Comparison of ENCODE assay signal across 9 cellular contexts in the genomic region with DNA sequence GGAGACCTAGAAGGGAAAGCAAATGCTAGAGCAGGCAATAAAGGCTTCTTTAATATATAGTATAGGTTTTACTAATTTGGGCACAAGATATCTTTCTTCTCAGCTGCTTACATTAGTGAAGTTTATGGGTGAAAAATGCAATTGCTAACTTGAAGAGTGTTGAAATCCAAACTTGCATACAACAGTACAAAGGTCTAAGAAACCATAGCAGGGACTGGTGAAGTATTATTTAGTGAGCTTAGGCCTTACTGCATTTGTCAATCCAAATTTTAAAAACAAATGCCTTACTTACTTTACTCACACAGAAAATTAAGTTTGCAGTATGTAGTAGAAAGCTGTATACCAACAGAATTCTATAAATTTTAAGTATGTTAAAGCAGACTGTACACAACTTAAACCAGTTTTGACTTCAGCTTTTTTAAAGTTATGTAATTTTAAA. TPM values are rescaled to one million over a fixed set of nuclear protein-coding genes. Genes with fewer than 3 reads are reported as not detected.
A peak's percentile ranks its signal among the peaks of the same experiment; 100 is the strongest.
DNase-seq lines count a peak whose midpoint lies in the region; ATAC-seq and TF ChIP-seq lines count a peak whose summit lies in the region.
"Had no signal": no experiment of that assay in that cellular context is flagged by ENCODE, and none has a peak within 500 bp of the region (broad histone marks: within the 10 kb centered on the region; RNA-seq: fewer than 3 reads in every experiment).

No MANE protein-coding gene starts in this region.

- ATAC-seq in naive thymus-derived CD8-positive, alpha-beta T cell = no peak

- no peak overlapping the region for H3K27ac ChIP-seq in coronary artery
- H3K27ac ChIP-seq: RWPE1 had no signal

- TF ChIP-seq CTCF in coronary artery (IDR thresholded peaks at IDR 0.05) = no peak

- H3K27me3 Mint-ChIP-seq in IgD-negative memory B cell = no peaks in the 10 kb centered on the region
- H3K27me3 Mint-ChIP-seq in naive thymus-derived CD8-positive, alpha-beta T cell = no peaks in the 10 kb centered on the region

- peaks cover 5% of the 10 kb centered on the region for H3K36me3 Mint-ChIP-seq in IgD-negative memory B cell
- H3K36me3 Mint-ChIP-seq in naive thymus-derived CD8-positive, alpha-beta T cell = peaks cover 0 to 14% (median 0%) of the 10 kb centered on the region in 3 donors

- POLR2A ChIA-PET in naive thymus-derived CD8-positive, alpha-beta T cell (lab: Charles Lee) = interaction anchor here (5.4 kb wide), 1 partner anchor 184 kb away, joined by 59 read pairs; the partner anchor contains the start of gene HECTD1

- peaks cover 26 to 41% (median 39%) of the 10 kb centered on the region in 3 donors for H3K4me1 Mint-ChIP-seq in IgD-negative memory B cell
- H3K4me1 Mint-ChIP-seq in naive thymus-derived CD8-positive, alpha-beta T cell = peaks cover 32 to 55% (median 52%) of the 10 kb centered on the region in 4 donors

- H3K4me3 ChIP-seq in coronary artery = peak overlapping the region; percentile 91

- H3K4me3 Mint-ChIP-seq in IgD-negative memory B cell = peak overlapping the region; percentile 2 to 94 (median 79)
- peak overlapping the region in 9 of 10 donors; percentile 26 to 94 (median 64) for H3K4me3 Mint-ChIP-seq in naive thymus-derived CD8-positive, alpha-beta T cell

- DNase-seq in AML-193 (lab: John Stamatoyannopoulos, UW) = peak; percentile 7 to 13
- no peak for DNase-seq in coronary artery (ENCODE audit: low spot score)
- no peak for DNase-seq in naive thymus-derived CD8-positive, alpha-beta T cell
- DNase-seq in HPDE6-E6E7 (ENCODE audit: extremely low spot score) = no peak
- no peak for DNase-seq in hippocampal formation (lab: John Stamatoyannopoulos, UW)
- no peak for DNase-seq in C1 segment of cervical spinal cord (lab: John Stamatoyannopoulos, UW)
- no peak for DNase-seq in inferior parietal cortex (ENCODE audit: extremely low spot score)

- no peaks in the 10 kb centered on the region for H3K9me3 Mint-ChIP-seq in IgD-negative memory B cell
- no peaks in the 10 kb centered on the region for H3K9me3 Mint-ChIP-seq in naive thymus-derived CD8-positive, alpha-beta T cell

- peak overlapping the region in 2 of 3 donors; percentile 91 to 97 for H3K27ac Mint-ChIP-seq in IgD-negative memory B cell
- peak overlapping the region in 7 of 10 donors; percentile 56 to 90 (median 72) for H3K27ac Mint-ChIP-seq in naive thymus-derived CD8-positive, alpha-beta T cell

RNA-seq across cellular contexts. Expression of gene AP4S1, which starts 1.4 kb away (rescaled TPM):
- 9.7 TPM for polyA plus RNA-seq in IgD-negative memory B cell
- total RNA-seq in naive thymus-derived CD8-positive, alpha-beta T cell = 10 to 100 TPM; 19.2 to 22.2 TPM
- polyA plus RNA-seq in naive thymus-derived CD8-positive, alpha-beta T cell = 10 to 100 TPM in 1 of 3 donors, 1 to 10 TPM in 2; 6.1 to 11.1 (median 8.3) TPM

RNA-seq across cellular contexts. Expression of gene STRN3, which starts 2.1 kb away (rescaled TPM):
- 4.9 TPM for polyA plus RNA-seq in IgD-negative memory B cell
- 10 to 100 TPM; 23.3 to 26.8 TPM for total RNA-seq in naive thymus-derived CD8-positive, alpha-beta T cell
- 1 to 10 TPM; 3.0 to 4.8 (median 3.2) TPM for polyA plus RNA-seq in naive thymus-derived CD8-positive, alpha-beta T cell

Comparison
In these comparisons a context has a peak if more than half of its experiments do, and no peak if none do; other contexts are left out.
1. DNase-seq: peak in AML-193 (2 of 2); none in coronary artery (single experiment), naive thymus-derived CD8-positive, alpha-beta T cell (0 of 10), HPDE6-E6E7 (single experiment), hippocampal formation (0 of 2), C1 segment of cervical spinal cord (0 of 14) and inferior parietal cortex (single experiment).